1 cellular context compared by ENCODE assay signal in the genomic region with DNA sequence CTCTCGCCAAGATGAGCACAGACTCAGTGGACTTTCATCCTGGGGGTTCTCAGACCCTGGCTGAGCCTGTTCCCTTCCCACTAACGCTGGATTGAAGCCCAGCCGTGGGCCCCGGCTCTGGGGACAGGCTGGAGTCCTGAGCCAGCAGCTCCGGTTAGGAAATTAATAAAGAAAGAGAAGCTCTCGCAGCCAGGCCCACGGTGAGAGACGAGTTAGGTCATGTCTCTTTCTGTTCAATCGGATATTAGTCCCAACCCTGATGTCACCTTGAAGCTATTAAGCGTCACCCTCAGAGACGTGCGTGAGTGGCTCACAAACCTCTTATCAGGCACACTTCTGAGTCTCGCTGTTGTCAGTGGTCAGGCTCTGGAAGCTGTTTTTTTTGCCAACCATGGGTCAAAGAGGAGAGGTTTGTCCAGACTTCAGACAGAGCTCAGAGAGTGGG.
TF ChIP-seq lines count a peak whose summit lies in the region.

No MANE protein-coding gene starts in this region.

TF ChIP-seq in HepG2, 621 proteins besides CTCF, POLR2A, EP300 and RAD21 (continued from another document and continues in another):
- TF ChIP-seq, protein P1, sequence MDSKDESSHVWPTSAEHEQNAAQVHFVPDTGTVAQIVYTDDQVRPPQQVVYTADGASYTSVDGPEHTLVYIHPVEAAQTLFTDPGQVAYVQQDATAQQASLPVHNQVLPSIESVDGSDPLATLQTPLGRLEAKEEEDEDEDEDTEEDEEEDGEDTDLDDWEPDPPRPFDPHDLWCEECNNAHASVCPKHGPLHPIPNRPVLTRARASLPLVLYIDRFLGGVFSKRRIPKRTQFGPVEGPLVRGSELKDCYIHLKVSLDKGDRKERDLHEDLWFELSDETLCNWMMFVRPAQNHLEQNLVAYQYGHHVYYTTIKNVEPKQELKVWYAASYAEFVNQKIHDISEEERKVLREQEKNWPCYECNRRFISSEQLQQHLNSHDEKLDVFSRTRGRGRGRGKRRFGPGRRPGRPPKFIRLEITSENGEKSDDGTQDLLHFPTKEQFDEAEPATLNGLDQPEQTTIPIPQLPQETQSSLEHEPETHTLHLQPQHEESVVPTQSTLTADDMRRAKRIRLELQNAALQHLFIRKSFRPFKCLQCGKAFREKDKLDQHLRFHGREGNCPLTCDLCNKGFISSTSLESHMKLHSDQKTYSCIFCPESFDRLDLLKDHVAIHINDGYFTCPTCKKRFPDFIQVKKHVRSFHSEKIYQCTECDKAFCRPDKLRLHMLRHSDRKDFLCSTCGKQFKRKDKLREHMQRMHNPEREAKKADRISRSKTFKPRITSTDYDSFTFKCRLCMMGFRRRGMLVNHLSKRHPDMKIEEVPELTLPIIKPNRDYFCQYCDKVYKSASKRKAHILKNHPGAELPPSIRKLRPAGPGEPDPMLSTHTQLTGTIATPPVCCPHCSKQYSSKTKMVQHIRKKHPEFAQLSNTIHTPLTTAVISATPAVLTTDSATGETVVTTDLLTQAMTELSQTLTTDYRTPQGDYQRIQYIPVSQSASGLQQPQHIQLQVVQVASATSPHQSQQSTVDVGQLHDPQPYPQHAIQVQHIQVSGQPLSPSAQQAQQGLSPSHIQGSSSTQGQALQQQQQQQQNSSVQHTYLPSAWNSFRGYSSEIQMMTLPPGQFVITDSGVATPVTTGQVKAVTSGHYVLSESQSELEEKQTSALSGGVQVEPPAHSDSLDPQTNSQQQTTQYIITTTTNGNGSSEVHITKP (CRISPR knock-in tag; IDR thresholded peaks at IDR 0.05; ENCODE audit: low read depth), result no peak
- TF ChIP-seq ZNF558 (CRISPR knock-in tag; IDR thresholded peaks at IDR 0.05; ENCODE audit: borderline replicate concordance) (no peak), MLLT10 (CRISPR knock-in tag; IDR thresholded peaks at IDR 0.05) (no peak), KDM2A (CRISPR knock-in tag; IDR thresholded peaks at IDR 0.05; ENCODE audit: borderline replicate concordance, low read depth) (0 out of 2 replicates have a peak, but pooled peaks have one; percentile 18), ZFY (CRISPR knock-in tag; IDR thresholded peaks at IDR 0.05) (peak; percentile 47; the same call in 1 of the 2 replicates), DNMT1 (CRISPR knock-in tag; IDR thresholded peaks at IDR 0.05) (no peak), JUNB (CRISPR knock-in tag; IDR thresholded peaks at IDR 0.05; ENCODE audit: borderline replicate concordance) (no peak), DMAP1 (CRISPR knock-in tag; IDR thresholded peaks at IDR 0.05) (no peak), ISL2 (CRISPR knock-in tag; IDR thresholded peaks at IDR 0.05) (0 out of 2 replicates have a peak, but pooled peaks have one; percentile 13), FOXA1 (IDR thresholded peaks at IDR 0.05) (no peak), FOXA1 (CRISPR knock-in tag; IDR thresholded peaks at IDR 0.05) (no peak), SRSF1 (optimal IDR thresholded peaks at IDR 0.05; ENCODE audit: low read depth, low read length) (no peak), ZNF619 (CRISPR knock-in tag; IDR thresholded peaks at IDR 0.05) (peak; percentile 37; the same call in 1 of the 2 replicates), ARHGAP35 (CRISPR knock-in tag; IDR thresholded peaks at IDR 0.05; ENCODE audit: borderline replicate concordance) (no peak), SP4 (CRISPR knock-in tag; IDR thresholded peaks at IDR 0.05) (no peak), POGZ (CRISPR knock-in tag; IDR thresholded peaks at IDR 0.05) (no peak), PHF21A (CRISPR knock-in tag; IDR thresholded peaks at IDR 0.05) (peak; percentile 48; the same call in 1 of the 2 replicates)
- TF ChIP-seq, protein P2, sequence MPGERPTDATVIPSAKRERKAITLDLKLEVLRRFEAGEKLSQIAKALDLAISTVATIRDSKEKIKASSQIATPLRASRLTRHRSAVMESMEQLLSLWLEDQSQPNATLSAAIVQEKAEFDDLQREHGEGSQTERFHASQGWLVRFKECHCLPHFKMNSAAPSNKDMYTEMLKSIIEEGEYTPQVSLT (CRISPR knock-in tag; IDR thresholded peaks at IDR 0.05; ENCODE audit: borderline replicate concordance, low read depth), result no peak
- TF ChIP-seq, protein P3, sequence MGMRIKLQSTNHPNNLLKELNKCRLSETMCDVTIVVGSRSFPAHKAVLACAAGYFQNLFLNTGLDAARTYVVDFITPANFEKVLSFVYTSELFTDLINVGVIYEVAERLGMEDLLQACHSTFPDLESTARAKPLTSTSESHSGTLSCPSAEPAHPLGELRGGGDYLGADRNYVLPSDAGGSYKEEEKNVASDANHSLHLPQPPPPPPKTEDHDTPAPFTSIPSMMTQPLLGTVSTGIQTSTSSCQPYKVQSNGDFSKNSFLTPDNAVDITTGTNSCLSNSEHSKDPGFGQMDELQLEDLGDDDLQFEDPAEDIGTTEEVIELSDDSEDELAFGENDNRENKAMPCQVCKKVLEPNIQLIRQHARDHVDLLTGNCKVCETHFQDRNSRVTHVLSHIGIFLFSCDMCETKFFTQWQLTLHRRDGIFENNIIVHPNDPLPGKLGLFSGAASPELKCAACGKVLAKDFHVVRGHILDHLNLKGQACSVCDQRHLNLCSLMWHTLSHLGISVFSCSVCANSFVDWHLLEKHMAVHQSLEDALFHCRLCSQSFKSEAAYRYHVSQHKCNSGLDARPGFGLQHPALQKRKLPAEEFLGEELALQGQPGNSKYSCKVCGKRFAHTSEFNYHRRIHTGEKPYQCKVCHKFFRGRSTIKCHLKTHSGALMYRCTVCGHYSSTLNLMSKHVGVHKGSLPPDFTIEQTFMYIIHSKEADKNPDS (CRISPR knock-in tag; IDR thresholded peaks at IDR 0.05), result no peak
- TF ChIP-seq, protein P4, sequence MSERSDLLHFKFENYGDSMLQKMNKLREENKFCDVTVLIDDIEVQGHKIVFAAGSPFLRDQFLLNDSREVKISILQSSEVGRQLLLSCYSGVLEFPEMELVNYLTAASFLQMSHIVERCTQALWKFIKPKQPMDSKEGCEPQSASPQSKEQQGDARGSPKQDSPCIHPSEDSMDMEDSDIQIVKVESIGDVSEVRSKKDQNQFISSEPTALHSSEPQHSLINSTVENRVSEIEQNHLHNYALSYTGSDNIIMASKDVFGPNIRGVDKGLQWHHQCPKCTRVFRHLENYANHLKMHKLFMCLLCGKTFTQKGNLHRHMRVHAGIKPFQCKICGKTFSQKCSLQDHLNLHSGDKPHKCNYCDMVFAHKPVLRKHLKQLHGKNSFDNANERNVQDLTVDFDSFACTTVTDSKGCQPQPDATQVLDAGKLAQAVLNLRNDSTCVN (CRISPR knock-in tag; IDR thresholded peaks at IDR 0.05; ENCODE audit: borderline replicate concordance), result no peak
- TF ChIP-seq, protein P5, sequence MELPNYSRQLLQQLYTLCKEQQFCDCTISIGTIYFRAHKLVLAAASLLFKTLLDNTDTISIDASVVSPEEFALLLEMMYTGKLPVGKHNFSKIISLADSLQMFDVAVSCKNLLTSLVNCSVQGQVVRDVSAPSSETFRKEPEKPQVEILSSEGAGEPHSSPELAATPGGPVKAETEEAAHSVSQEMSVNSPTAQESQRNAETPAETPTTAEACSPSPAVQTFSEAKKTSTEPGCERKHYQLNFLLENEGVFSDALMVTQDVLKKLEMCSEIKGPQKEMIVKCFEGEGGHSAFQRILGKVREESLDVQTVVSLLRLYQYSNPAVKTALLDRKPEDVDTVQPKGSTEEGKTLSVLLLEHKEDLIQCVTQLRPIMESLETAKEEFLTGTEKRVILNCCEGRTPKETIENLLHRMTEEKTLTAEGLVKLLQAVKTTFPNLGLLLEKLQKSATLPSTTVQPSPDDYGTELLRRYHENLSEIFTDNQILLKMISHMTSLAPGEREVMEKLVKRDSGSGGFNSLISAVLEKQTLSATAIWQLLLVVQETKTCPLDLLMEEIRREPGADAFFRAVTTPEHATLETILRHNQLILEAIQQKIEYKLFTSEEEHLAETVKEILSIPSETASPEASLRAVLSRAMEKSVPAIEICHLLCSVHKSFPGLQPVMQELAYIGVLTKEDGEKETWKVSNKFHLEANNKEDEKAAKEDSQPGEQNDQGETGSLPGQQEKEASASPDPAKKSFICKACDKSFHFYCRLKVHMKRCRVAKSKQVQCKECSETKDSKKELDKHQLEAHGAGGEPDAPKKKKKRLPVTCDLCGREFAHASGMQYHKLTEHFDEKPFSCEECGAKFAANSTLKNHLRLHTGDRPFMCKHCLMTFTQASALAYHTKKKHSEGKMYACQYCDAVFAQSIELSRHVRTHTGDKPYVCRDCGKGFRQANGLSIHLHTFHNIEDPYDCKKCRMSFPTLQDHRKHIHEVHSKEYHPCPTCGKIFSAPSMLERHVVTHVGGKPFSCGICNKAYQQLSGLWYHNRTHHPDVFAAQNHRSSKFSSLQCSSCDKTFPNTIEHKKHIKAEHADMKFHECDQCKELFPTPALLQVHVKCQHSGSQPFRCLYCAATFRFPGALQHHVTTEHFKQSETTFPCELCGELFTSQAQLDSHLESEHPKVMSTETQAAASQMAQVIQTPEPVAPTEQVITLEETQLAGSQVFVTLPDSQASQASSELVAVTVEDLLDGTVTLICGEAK (IDR thresholded peaks at IDR 0.05), result no peak
- TF ChIP-seq, protein P5 (CRISPR knock-in tag; IDR thresholded peaks at IDR 0.05), result 0 out of 2 replicates have a peak, but pooled peaks have one; percentile 22
- TF ChIP-seq, protein P6, sequence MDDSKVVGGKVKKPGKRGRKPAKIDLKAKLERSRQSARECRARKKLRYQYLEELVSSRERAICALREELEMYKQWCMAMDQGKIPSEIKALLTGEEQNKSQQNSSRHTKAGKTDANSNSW (CRISPR knock-in tag; IDR thresholded peaks at IDR 0.05; ENCODE audit: borderline replicate concordance), result no peak
- TF ChIP-seq, protein P7, sequence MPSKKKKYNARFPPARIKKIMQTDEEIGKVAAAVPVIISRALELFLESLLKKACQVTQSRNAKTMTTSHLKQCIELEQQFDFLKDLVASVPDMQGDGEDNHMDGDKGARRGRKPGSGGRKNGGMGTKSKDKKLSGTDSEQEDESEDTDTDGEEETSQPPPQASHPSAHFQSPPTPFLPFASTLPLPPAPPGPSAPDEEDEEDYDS (CRISPR knock-in tag; IDR thresholded peaks at IDR 0.05), result no peak
- TF ChIP-seq, protein P8, sequence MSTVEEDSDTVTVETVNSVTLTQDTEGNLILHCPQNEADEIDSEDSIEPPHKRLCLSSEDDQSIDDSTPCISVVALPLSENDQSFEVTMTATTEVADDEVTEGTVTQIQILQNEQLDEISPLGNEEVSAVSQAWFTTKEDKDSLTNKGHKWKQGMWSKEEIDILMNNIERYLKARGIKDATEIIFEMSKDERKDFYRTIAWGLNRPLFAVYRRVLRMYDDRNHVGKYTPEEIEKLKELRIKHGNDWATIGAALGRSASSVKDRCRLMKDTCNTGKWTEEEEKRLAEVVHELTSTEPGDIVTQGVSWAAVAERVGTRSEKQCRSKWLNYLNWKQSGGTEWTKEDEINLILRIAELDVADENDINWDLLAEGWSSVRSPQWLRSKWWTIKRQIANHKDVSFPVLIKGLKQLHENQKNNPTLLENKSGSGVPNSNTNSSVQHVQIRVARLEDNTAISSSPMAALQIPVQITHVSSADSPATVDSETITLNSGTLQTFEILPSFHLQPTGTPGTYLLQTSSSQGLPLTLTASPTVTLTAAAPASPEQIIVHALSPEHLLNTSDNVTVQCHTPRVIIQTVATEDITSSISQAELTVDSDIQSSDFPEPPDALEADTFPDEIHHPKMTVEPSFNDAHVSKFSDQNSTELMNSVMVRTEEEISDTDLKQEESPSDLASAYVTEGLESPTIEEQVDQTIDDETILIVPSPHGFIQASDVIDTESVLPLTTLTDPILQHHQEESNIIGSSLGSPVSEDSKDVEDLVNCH (CRISPR knock-in tag; IDR thresholded peaks at IDR 0.05), result no peak
- TF ChIP-seq, protein P9, sequence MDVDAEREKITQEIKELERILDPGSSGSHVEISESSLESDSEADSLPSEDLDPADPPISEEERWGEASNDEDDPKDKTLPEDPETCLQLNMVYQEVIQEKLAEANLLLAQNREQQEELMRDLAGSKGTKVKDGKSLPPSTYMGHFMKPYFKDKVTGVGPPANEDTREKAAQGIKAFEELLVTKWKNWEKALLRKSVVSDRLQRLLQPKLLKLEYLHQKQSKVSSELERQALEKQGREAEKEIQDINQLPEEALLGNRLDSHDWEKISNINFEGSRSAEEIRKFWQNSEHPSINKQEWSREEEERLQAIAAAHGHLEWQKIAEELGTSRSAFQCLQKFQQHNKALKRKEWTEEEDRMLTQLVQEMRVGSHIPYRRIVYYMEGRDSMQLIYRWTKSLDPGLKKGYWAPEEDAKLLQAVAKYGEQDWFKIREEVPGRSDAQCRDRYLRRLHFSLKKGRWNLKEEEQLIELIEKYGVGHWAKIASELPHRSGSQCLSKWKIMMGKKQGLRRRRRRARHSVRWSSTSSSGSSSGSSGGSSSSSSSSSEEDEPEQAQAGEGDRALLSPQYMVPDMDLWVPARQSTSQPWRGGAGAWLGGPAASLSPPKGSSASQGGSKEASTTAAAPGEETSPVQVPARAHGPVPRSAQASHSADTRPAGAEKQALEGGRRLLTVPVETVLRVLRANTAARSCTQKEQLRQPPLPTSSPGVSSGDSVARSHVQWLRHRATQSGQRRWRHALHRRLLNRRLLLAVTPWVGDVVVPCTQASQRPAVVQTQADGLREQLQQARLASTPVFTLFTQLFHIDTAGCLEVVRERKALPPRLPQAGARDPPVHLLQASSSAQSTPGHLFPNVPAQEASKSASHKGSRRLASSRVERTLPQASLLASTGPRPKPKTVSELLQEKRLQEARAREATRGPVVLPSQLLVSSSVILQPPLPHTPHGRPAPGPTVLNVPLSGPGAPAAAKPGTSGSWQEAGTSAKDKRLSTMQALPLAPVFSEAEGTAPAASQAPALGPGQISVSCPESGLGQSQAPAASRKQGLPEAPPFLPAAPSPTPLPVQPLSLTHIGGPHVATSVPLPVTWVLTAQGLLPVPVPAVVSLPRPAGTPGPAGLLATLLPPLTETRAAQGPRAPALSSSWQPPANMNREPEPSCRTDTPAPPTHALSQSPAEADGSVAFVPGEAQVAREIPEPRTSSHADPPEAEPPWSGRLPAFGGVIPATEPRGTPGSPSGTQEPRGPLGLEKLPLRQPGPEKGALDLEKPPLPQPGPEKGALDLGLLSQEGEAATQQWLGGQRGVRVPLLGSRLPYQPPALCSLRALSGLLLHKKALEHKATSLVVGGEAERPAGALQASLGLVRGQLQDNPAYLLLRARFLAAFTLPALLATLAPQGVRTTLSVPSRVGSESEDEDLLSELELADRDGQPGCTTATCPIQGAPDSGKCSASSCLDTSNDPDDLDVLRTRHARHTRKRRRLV (CRISPR knock-in tag; IDR thresholded peaks at IDR 0.05), result 0 out of 2 replicates have a peak, but pooled peaks have one; percentile 82
